9 cellular contexts compared by ENCODE assay signal in the genomic region with DNA sequence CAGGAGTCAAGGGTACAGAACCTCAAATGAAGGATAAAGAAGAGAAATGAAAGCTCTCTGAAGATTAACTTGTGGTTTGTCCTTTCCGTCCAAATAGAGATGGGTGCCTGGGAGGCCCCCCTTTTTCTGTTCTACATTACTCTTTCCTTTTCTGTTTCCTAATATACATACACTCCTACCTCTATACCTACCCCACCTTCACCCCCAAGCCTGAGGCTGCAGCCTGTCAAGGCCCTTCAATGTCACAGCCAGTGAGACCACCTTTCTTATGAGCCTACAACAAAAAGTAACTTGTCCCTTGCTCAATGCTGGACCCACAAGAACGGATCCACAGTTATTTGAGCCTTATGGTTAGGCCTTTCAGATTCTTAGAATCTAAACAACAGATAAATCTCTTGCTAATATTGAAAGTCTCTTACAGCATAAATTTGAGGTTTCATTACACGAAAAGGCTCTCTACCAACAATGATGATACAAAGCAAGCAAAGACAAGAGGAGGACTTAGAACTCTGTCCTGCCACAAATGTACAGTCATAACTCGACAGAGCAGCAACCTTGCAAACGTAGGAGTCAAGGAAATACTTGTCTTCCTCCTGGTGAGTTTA. TPM values are rescaled to one million over a fixed set of nuclear protein-coding genes. Genes with fewer than 3 reads are reported as not detected.
DNase-seq lines count a peak whose midpoint lies in the region; ATAC-seq and TF ChIP-seq lines count a peak whose summit lies in the region.
"Had no signal": no experiment of that assay in that cellular context is flagged by ENCODE, and none has a peak within 500 bp of the region (broad histone marks: within the 10 kb centered on the region; RNA-seq: fewer than 3 reads in every experiment).

No MANE protein-coding gene starts in this region.

- intact Hi-C loops in OCI-LY7 (cut with micrococcal nuclease; ENCODE audit: unreplicated experiment), result loop anchor here (10.0 kb wide), 1 partner anchor 583 kb away; no protein-coding TSS in a partner anchor
- intact Hi-C loops in spleen (cut with DNase I; ENCODE audit: low total_unique reads), result no loop called here

- WGBS in spleen, 5 donors, result 21 to 36% (median 27%) methylated on average over 5 of the region's 5 CpGs
- 87% methylated on average over 5 of the region's 5 CpGs for WGBS in smooth muscle cell (ENCODE audit: low lambda C conversion rate)

- POLR2A ChIA-PET in OCI-LY7 (lab: Charles Lee), result interaction anchor here (0.8 to 1.4 kb wide), 2 partner anchors 16 to 23 kb away, joined by 3 to 6 read pairs; no protein-coding TSS in a partner anchor

- no peak overlapping the region for H3K9ac ChIP-seq in smooth muscle cell (ENCODE audit: low read depth)

- H3F3A ChIP-seq in smooth muscle cell (ENCODE audit: low read depth), result peaks cover 4% of the 10 kb centered on the region

- CTCF ChIA-PET in OCI-LY7 (lab: Charles Lee; ENCODE audit: unreplicated experiment), result no interaction called here

- H3K9me3 ChIP-seq in OCI-LY7 (ENCODE audit: low read length) (no peaks in the 10 kb centered on the region), spleen (no peaks in the 10 kb centered on the region), smooth muscle cell (replicated peaks; ENCODE audit: low read depth) (no peaks in the 10 kb centered on the region)

- peak overlapping the region; percentile 38; the same call in 1 of the 2 replicates for H3K4me2 ChIP-seq in OCI-LY7 (ENCODE audit: low read length)
- H3K4me2 ChIP-seq in smooth muscle cell, result no peak overlapping the region

- no peaks in the 10 kb centered on the region for H3K9me2 ChIP-seq in OCI-LY7 (ENCODE audit: insufficient read depth, low read length)

- no TSS peak for BruUV-seq in OCI-LY7 (replicated peaks; lab: Mats Ljungman, UMichigan)

- TF ChIP-seq CTCF in OCI-LY7 (conservative IDR thresholded peaks at IDR 0.05; ENCODE audit: low read length), result no peak
- TF ChIP-seq CTCF in spleen (IDR thresholded peaks at IDR 0.05 in 8 of 11, conservative IDR thresholded peaks at IDR 0.05 in 3 of 11), result no peak
- TF ChIP-seq CTCF in smooth muscle cell (IDR thresholded peaks at IDR 0.05; ENCODE audit: borderline replicate concordance, insufficient read depth, poor library complexity, severe bottlenecking), result no peak

- H4K20me1 ChIP-seq in OCI-LY7 (ENCODE audit: insufficient read depth, low read length), result no peaks in the 10 kb centered on the region
- no peaks in the 10 kb centered on the region for H4K20me1 ChIP-seq in smooth muscle cell (ENCODE audit: low read depth)

- H3K4me3 ChIP-seq in OCI-LY7 (ENCODE audit: low read depth, low read length, poor library complexity, severe bottlenecking) (no peak overlapping the region), spleen (peak overlapping the region in 1 of 8 donors; percentile 36), smooth muscle cell (no peak overlapping the region)

- DNase-seq in OCI-LY7 (ENCODE audit: low spot score), result no peak
- no peak for DNase-seq in spleen
- DNase-seq in nucleus accumbens (lab: John Stamatoyannopoulos, UW), result no peak
- DNase-seq in NCI-H146 treated with DMSO at 0.1 percent for 48 hours (lab: John Stamatoyannopoulos, UW; ENCODE audit: unreplicated experiment), result no peak
- DNase-seq in smooth muscle cell (lab: John Stamatoyannopoulos, UW; ENCODE audit: unreplicated experiment), result no peak
- DNase-seq in NCI-H2171 (lab: John Stamatoyannopoulos, UW), result no peak

- peaks cover 25% of the 10 kb centered on the region for H3K4me1 ChIP-seq in OCI-LY7 (ENCODE audit: insufficient read depth, low read length, poor library complexity, severe bottlenecking)
- H3K4me1 ChIP-seq in spleen, result peaks cover 21 to 92% (median 63%) of the 10 kb centered on the region in 6 donors
- no peaks in the 10 kb centered on the region for H3K4me1 ChIP-seq in smooth muscle cell (ENCODE audit: low read depth)

- ATAC-seq in GM19025 (IDR thresholded peaks at IDR 0.05; ENCODE audit: low read depth, unreplicated experiment), result peak; percentile 36
- peak; percentile 36 for ATAC-seq in HG02763 (IDR thresholded peaks at IDR 0.05; ENCODE audit: unreplicated experiment)

- no peak for TF ChIP-seq POLR2A in spleen (IDR thresholded peaks at IDR 0.05)

- H3K36me3 ChIP-seq in OCI-LY7 (ENCODE audit: insufficient read depth, low read length) (no peaks in the 10 kb centered on the region), spleen (no peaks in the 10 kb centered on the region), smooth muscle cell (ENCODE audit: low read depth) (no peaks in the 10 kb centered on the region)

- H3K27me3 ChIP-seq in spleen (replicated peaks in 1 of 7) (no peaks in the 10 kb centered on the region), smooth muscle cell (ENCODE audit: low read depth) (no peaks in the 10 kb centered on the region)

- H3K27ac ChIP-seq in OCI-LY7 (ENCODE audit: low read depth, low read length, poor library complexity, severe bottlenecking), result no peak overlapping the region
- H3K27ac ChIP-seq in spleen, result peak overlapping the region; percentile 37 to 83 (median 72)
- H3K27ac ChIP-seq in smooth muscle cell (ENCODE audit: low read depth), result no peak overlapping the region

- no peaks in the 10 kb centered on the region for H3K79me2 ChIP-seq in OCI-LY7 (ENCODE audit: insufficient read depth, low read depth, low read length)
- H3K79me2 ChIP-seq in smooth muscle cell (ENCODE audit: low read depth), result no peaks in the 10 kb centered on the region

- peak overlapping the region; percentile 64 for H2AFZ ChIP-seq in OCI-LY7 (ENCODE audit: low read length)
- no peak overlapping the region for H2AFZ ChIP-seq in smooth muscle cell (ENCODE audit: low read depth)

RNA-seq across cellular contexts. Expression of gene TRAF3IP3, which starts 4.1 kb away (rescaled TPM):
- 22.1 and 24.3 TPM in 2 replicates for total RNA-seq in OCI-LY7 (2014; rRNA removed; shearing (Covaris generic))
- 46.6 and 53.6 TPM in 2 replicates for total RNA-seq in OCI-LY7 (2022)
- total RNA-seq in spleen, result 100 to 1,000 TPM in 4 of 7 donors, 10 to 100 TPM in 3; 97.7 to 134 (median 109) TPM
- 100 to 1,000 TPM in 2 of 3 donors, 10 to 100 TPM in 1; 95.4 to 189 (median 107) TPM for polyA plus RNA-seq in spleen
- total RNA-seq in smooth muscle cell, result 0.04 TPM in 1 of 2 replicates, not detected in the other
- polyA plus RNA-seq in smooth muscle cell, result 0.72 TPM in 1 of 2 replicates, not detected in the other
- total RNA-seq: epithelial cell of proximal tubule had no signal

RNA-seq across cellular contexts. Expression of gene C1orf74, which starts 32.6 kb away (rescaled TPM):
- 3.7 and 4.4 TPM in 2 replicates for total RNA-seq in OCI-LY7 (2014; rRNA removed; shearing (Covaris generic))
- total RNA-seq in OCI-LY7 (2022) (4.2 and 5.0 TPM in 2 replicates), spleen (1 to 10 TPM; 1.0 to 2.7 (median 1.8) TPM), smooth muscle cell (5.0 and 10.6 TPM in 2 replicates)
- polyA plus RNA-seq in spleen (1 to 10 TPM in 2 of 3 donors, under 1 TPM in 1; 0.96 to 1.6 (median 1.5) TPM), smooth muscle cell (1.0 and 3.8 TPM in 2 replicates)

RNA-seq across cellular contexts. Expression of gene HSD11B1, which starts 47.1 kb away (rescaled TPM):
- not detected in 2 replicates for total RNA-seq in OCI-LY7 (2014; rRNA removed; shearing (Covaris generic))
- total RNA-seq in OCI-LY7 (2022) (not detected in 2 replicates), spleen (10 to 100 TPM in 2 of 7 donors, 1 to 10 TPM in 5; 1.8 to 14.9 (median 4.2) TPM), smooth muscle cell (not detected in 2 replicates)
- polyA plus RNA-seq in spleen (1 to 10 TPM; 2.6 to 3.5 (median 3.2) TPM), smooth muscle cell (0.74 TPM in 1 of 2 replicates, not detected in the other)

RNA-seq across cellular contexts. Expression of gene IRF6, which starts 54.2 kb away (rescaled TPM):
- total RNA-seq in OCI-LY7 (2014; rRNA removed; shearing (Covaris generic)), result not detected in 2 replicates
- total RNA-seq in OCI-LY7 (2022), result not detected in 2 replicates
- total RNA-seq in spleen, result 1 to 10 TPM; 3.1 to 5.6 (median 4.0) TPM
- 1 to 10 TPM in 2 of 3 donors, under 1 TPM in 1; 0.59 to 1.6 (median 1.4) TPM for polyA plus RNA-seq in spleen
- total RNA-seq in smooth muscle cell, result 52.3 and 59.6 TPM in 2 replicates
- 18.1 and 57.4 TPM in 2 replicates for polyA plus RNA-seq in smooth muscle cell

Comparison
In these comparisons a context has a peak if more than half of its experiments do, and no peak if none do; other contexts are left out.
1. H3K27ac ChIP-seq: peak in spleen (8 of 8); none in OCI-LY7 (single experiment) and smooth muscle cell (single experiment).
2. RNA of gene TRAF3IP3, which starts 4.1 kb away (total RNA-seq): 97.7 to 134 TPM in spleen and 22.1 to 53.6 TPM in OCI-LY7; 0.04 TPM in smooth muscle cell; every median in the first group is over 10 times any median in the second.